Comparison of ENCODE assay signal across 9 cellular contexts in the genomic region with DNA sequence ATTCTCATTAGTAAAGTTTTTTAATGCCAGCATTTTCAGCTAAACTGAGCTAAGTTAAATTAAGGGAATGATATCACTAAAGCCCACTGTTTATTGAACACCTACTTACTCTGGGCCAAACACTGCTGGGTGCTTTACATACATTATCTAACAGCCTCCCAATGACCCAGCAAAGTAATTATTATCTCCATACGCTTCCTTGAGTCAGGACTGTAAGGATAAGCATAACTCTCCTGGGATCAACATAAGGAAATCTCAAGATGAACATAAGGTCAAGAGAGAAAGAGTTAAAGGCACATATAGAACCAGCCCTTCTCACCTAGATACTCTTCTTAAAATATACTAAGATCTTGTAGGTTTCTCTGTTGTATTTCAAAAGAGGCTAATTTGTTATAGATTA. TPM values are rescaled to one million over a fixed set of nuclear protein-coding genes. Genes with fewer than 3 reads are reported as not detected.
"Had no signal": no experiment of that assay in that cellular context is flagged by ENCODE, and none has a peak within 500 bp of the region (broad histone marks: within the 10 kb centered on the region; RNA-seq: fewer than 3 reads in every experiment).

No MANE protein-coding gene starts in this region.

- FAIRE-seq: HepG2 had no signal

- H3K36me3 ChIP-seq: HAP-1 had no signal

- H3K4me3 Mint-ChIP-seq: HFFc6, IgD-negative memory B cell had no signal

- H3K27ac Mint-ChIP-seq: HFFc6, IgD-negative memory B cell had no signal

- H3K9me3 ChIP-seq: HAP-1 had no signal

- H3K4me3 ChIP-seq: GM23248, HAP-1 had no signal

- H3K4me1 Mint-ChIP-seq: IgD-negative memory B cell had no signal

- H3K27ac ChIP-seq: GM23248, HL-60 had no signal

- H3K9me3 Mint-ChIP-seq: HFFc6, IgD-negative memory B cell had no signal

- DNase-seq: GM23248, GOT3, H7, HFFc6 had no signal

- H3K9ac ChIP-seq: GM23248 had no signal

- H3K4me1 ChIP-seq: HAP-1 had no signal

- H2AFZ ChIP-seq: GM23248 had no signal

RNA-seq across cellular contexts. Expression of a gene that starts 13.7 kb away (rescaled TPM):
- total RNA-seq: GM23248, H4, H7, HepG2, HFFc6 had no signal
- polyA plus RNA-seq: GM23248, HepG2, IgD-negative memory B cell had no signal

RNA-seq across cellular contexts. Expression of a gene that starts 21.1 kb away (rescaled TPM):
- polyA plus RNA-seq: IgD-negative memory B cell had no signal
